In the genomic region with DNA sequence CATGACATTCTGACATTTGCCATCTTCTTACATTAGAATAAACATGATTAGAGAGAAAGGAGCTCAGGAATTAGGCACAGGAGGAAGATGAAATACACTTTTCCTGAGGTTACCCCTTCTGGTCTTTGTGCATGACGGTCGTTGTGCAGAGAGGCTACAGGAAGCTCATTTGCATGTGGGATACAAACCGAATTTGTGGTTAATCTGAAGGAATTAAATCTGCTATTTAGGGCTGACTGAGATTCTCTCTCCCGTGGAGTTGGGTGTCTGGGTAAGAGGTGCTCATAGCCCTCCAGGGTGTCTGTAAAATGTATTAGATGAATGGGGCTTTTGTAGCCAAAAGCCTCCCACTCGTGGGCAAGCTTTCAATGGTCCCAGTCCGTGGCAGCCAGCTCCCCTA, we compare ENCODE assay signal across 20 cellular contexts. TPM values are rescaled to one million over a fixed set of nuclear protein-coding genes. Genes with fewer than 3 reads are reported as not detected.
DNase-seq lines count a peak whose midpoint lies in the region; FAIRE-seq and TF ChIP-seq lines count a peak whose summit lies in the region.
"Had no signal": no experiment of that assay in that cellular context is flagged by ENCODE, and none has a peak within 500 bp of the region (broad histone marks: within the 10 kb centered on the region; RNA-seq: fewer than 3 reads in every experiment).

No MANE protein-coding gene starts in this region.

- H3K9me3 ChIP-seq in Loucy (ENCODE audit: insufficient read depth, low read depth, low read length) = no peaks in the 10 kb centered on the region
- no peaks in the 10 kb centered on the region for H3K9me3 ChIP-seq in SJSA1 (replicated peaks)
- no peaks in the 10 kb centered on the region for H3K9me3 ChIP-seq in osteoblast (ENCODE audit: low read depth, low read length)
- H3K9me3 ChIP-seq in kidney (ENCODE audit: control insufficient read depth in 1 of 2, low read length in 2 of 2) = no peaks in the 10 kb centered on the region
- H3K9me3 ChIP-seq: breast epithelium, upper lobe of left lung had no signal

- H3K4me2 ChIP-seq in Loucy (ENCODE audit: low read depth, low read length, poor library complexity, severe bottlenecking) (peak overlapping the region; percentile 50), osteoblast (ENCODE audit: insufficient read depth, low read length) (no peak overlapping the region)

- H3K79me2 ChIP-seq in Loucy (ENCODE audit: insufficient read depth, low read length) (no peaks in the 10 kb centered on the region), osteoblast (ENCODE audit: insufficient read depth, low read length) (no peaks in the 10 kb centered on the region)

- H3K4me1 ChIP-seq in Loucy (ENCODE audit: insufficient read depth, low read length, poor library complexity, severe bottlenecking) (peaks cover 26% of the 10 kb centered on the region), SJSA1 (replicated peaks) (peaks cover 55% of the 10 kb centered on the region), osteoblast (ENCODE audit: insufficient read depth, low read length) (peaks cover 54% of the 10 kb centered on the region), kidney (ENCODE audit: control insufficient read depth in 1 of 2, insufficient read depth in 1 of 2, low read depth in 1 of 2, low read length in 2 of 2) (no peaks in the 10 kb centered on the region)
- H3K4me1 ChIP-seq: breast epithelium had no signal

- intact Hi-C loops in kidney (cut with DNase I) = no loop called here

- no peaks in the 10 kb centered on the region for H3K36me3 ChIP-seq in Loucy (ENCODE audit: insufficient read depth, low read length)
- H3K36me3 ChIP-seq in SJSA1 = no peaks in the 10 kb centered on the region
- no peaks in the 10 kb centered on the region for H3K36me3 ChIP-seq in osteoblast (ENCODE audit: insufficient read depth, low read length)
- H3K36me3 ChIP-seq in kidney (ENCODE audit: control insufficient read depth in 1 of 2, insufficient read depth in 2 of 2, low read length in 2 of 2) = no peaks in the 10 kb centered on the region
- H3K36me3 ChIP-seq: breast epithelium, upper lobe of left lung had no signal

- peak; percentile 16 to 51 for DNase-seq in NOMO-1 (lab: John Stamatoyannopoulos, UW; ENCODE audit: unreplicated experiment in 2 of 2)
- no peak for DNase-seq in NOMO-1 treated with dmso at 0.1 percent for 144 hours (lab: John Stamatoyannopoulos, UW; ENCODE audit: unreplicated experiment)
- DNase-seq in SJSA1 (ENCODE audit: low read depth in 1 of 2, low spot score in 2 of 2) = no peak
- peak; percentile 56 for DNase-seq in osteoblast (ENCODE audit: insufficient read length, low spot score, missing footprints)
- DNase-seq in kidney = no peak
- DNase-seq in central memory CD4-positive, alpha-beta T cell = no peak
- no peak for DNase-seq in nucleus accumbens (lab: John Stamatoyannopoulos, UW)
- DNase-seq: activated CD4-positive, alpha-beta T cell treated with anti-CD3 and anti-CD28 coated beads for 36 hours; DMS79; foreskin keratinocyte; H9; mesendoderm; NCI-H748 treated with DMSO at 0.1 percent for 48 hours; SHP77 treated with DMSO at 0.1 percent for 48 hours; T-helper 1 cell had no signal

- no peaks in the 10 kb centered on the region for H3F3A ChIP-seq in Loucy (ENCODE audit: low read depth)

- H3K27me3 ChIP-seq in Loucy (ENCODE audit: insufficient read depth, low read length, poor library complexity, severe bottlenecking) (no peaks in the 10 kb centered on the region), SJSA1 (replicated peaks) (no peaks in the 10 kb centered on the region), osteoblast (ENCODE audit: insufficient read depth, low read length) (no peaks in the 10 kb centered on the region)
- H3K27me3 ChIP-seq: breast epithelium, foreskin keratinocyte, upper lobe of left lung had no signal

- TF ChIP-seq CTCF in Loucy (conservative IDR thresholded peaks at IDR 0.05; ENCODE audit: low read length) (no peak), osteoblast (IDR thresholded peaks at IDR 0.05; ENCODE audit: extremely low read depth, low read depth, low read length) (no peak), kidney (IDR thresholded peaks at IDR 0.05; ENCODE audit: borderline replicate concordance, extremely low read depth, insufficient read depth) (no peak)

- no peak overlapping the region for H2AFZ ChIP-seq in Loucy (ENCODE audit: low read length)
- H2AFZ ChIP-seq in osteoblast (ENCODE audit: low read length) = peak overlapping the region; percentile 17

- H3K9ac ChIP-seq in Loucy (ENCODE audit: low read depth, low read length, poor library complexity, severe bottlenecking) = no peak overlapping the region
- H3K9ac ChIP-seq in kidney (ENCODE audit: low read length in 2 of 2) = no peak overlapping the region

- H3K4me3 ChIP-seq in Loucy (ENCODE audit: low read length, poor library complexity, severe bottlenecking) = no peak overlapping the region
- no peak overlapping the region for H3K4me3 ChIP-seq in SJSA1
- H3K4me3 ChIP-seq in osteoblast (ENCODE audit: insufficient read depth, low read length) = no peak overlapping the region
- no peak overlapping the region for H3K4me3 ChIP-seq in kidney (ENCODE audit: low read length in 2 of 2)
- H3K4me3 ChIP-seq: breast epithelium, coronary artery, upper lobe of left lung had no signal

- no peak for FAIRE-seq in kidney (lab: Jason Lieb, UNC)
- FAIRE-seq: HepG2 had no signal

- no peaks in the 10 kb centered on the region for H3K9me2 ChIP-seq in Loucy (replicated peaks; ENCODE audit: low read depth, low read length)

- peak overlapping the region; percentile 96; the same call in 1 of the 2 replicates for H3K27ac ChIP-seq in SJSA1
- peak overlapping the region; percentile 92 for H3K27ac ChIP-seq in osteoblast (ENCODE audit: low read depth, low read length)
- H3K27ac ChIP-seq in kidney (ENCODE audit: low read depth in 2 of 2, low read length in 2 of 2) = no peak overlapping the region
- H3K27ac ChIP-seq: breast epithelium, coronary artery, foreskin keratinocyte, upper lobe of left lung had no signal

- no peaks in the 10 kb centered on the region for H4K20me1 ChIP-seq in Loucy (ENCODE audit: insufficient read depth, low read length, poor library complexity, severe bottlenecking)
- no peaks in the 10 kb centered on the region for H4K20me1 ChIP-seq in osteoblast (ENCODE audit: insufficient read depth, low read length)

RNA-seq across cellular contexts. Expression of gene VPS8, which starts 26.9 kb away (rescaled TPM):
- 41.0 and 43.9 TPM in 2 replicates for total RNA-seq in SJSA1 (2014; rRNA removed; shearing (Covaris generic))
- total RNA-seq in osteoblast (95.2 and 96.7 TPM in 2 replicates), kidney (55.0 TPM)
- 10.8 TPM for polyA plus RNA-seq in kidney (ENCODE audit: insufficient read depth, low read depth, low replicate concordance)

Comparison
In these comparisons a context has a peak if more than half of its experiments do, and no peak if none do; other contexts are left out.
1. DNase-seq: peak in NOMO-1 (2 of 2) and osteoblast (single experiment); none in NOMO-1 treated with dmso at 0.1 percent for 144 hours (single experiment), SJSA1 (0 of 2), kidney (single experiment), central memory CD4-positive, alpha-beta T cell (single experiment) and nucleus accumbens (0 of 56).
2. H3K27ac ChIP-seq: peak in SJSA1 (single experiment) and osteoblast (single experiment); none in kidney (0 of 2).